In genomic region chrX:105495376-105495775, GRCh38 we compare ENCODE assay signal across 28 cellular contexts.
"Had no signal": no experiment of that assay in that cellular context is flagged by ENCODE, and none has a peak within 500 bp of the region (broad histone marks: within the 10 kb centered on the region; RNA-seq: fewer than 3 reads in every experiment).

No MANE protein-coding gene starts in this region.

- H3K9me3 Mint-ChIP-seq: activated naive CD4-positive, alpha-beta T cell treated with anti-CD3 and anti-CD28 coated beads, Interleukin-2, amount 10 ng/mL, durations not matched to agents 7 days and 5 days; activated naive CD8-positive, alpha-beta T cell treated with anti-CD3 and anti-CD28 coated beads, Interleukin-2, amount 10 ng/mL, durations not matched to agents 7 days and 5 days; activated T-helper 1 cell treated with anti-CD3 and anti-CD28 coated beads, Interleukin-12 subunit alpha, Interleukin-12 subunit beta, Interleukin-2, Interleukin-4 antibody, amounts not matched to agents 30 ng/mL and 10 ng/mL and 1 ng/mL, durations not matched to agents 14 hours and 24 hours and 36 hours; dendritic cell treated with granulocyte-macrophage colony-stimulating factor and Interleukin-4, amounts not matched to agents 40 ng/mL and 50 ng/mL, for 4 days had no signal

- H3K4me3 ChIP-seq: ascending aorta, heart right ventricle, left lung, lower lobe of right lung, mucosa of descending colon, pancreas, psoas muscle, right atrium auricular region, tibial nerve had no signal

- H3K27me3 ChIP-seq: ascending aorta, brain microvascular endothelial cell, left lung, neutrophil, right atrium auricular region had no signal

- H3K4me1 Mint-ChIP-seq: activated naive CD4-positive, alpha-beta T cell treated with anti-CD3 and anti-CD28 coated beads, Interleukin-2, amount 10 ng/mL, durations not matched to agents 7 days and 5 days; activated naive CD8-positive, alpha-beta T cell treated with anti-CD3 and anti-CD28 coated beads, Interleukin-2, amount 10 ng/mL, durations not matched to agents 7 days and 5 days; nephron progenitor cell had no signal

- H3K4me1 ChIP-seq: ascending aorta, heart right ventricle, left lung, lower lobe of right lung, pancreas, psoas muscle, right atrium auricular region, tibial nerve had no signal

- H3K27ac Mint-ChIP-seq: activated naive CD4-positive, alpha-beta T cell treated with anti-CD3 and anti-CD28 coated beads, Interleukin-2, amount 10 ng/mL, durations not matched to agents 7 days and 5 days; activated naive CD8-positive, alpha-beta T cell treated with anti-CD3 and anti-CD28 coated beads, Interleukin-2, amount 10 ng/mL, durations not matched to agents 7 days and 5 days; activated T-helper 1 cell treated with anti-CD3 and anti-CD28 coated beads, Interleukin-12 subunit alpha, Interleukin-12 subunit beta, Interleukin-2, Interleukin-4 antibody, amounts not matched to agents 30 ng/mL and 10 ng/mL and 1 ng/mL, durations not matched to agents 14 hours and 24 hours and 36 hours; dendritic cell treated with granulocyte-macrophage colony-stimulating factor and Interleukin-4, amounts not matched to agents 40 ng/mL and 50 ng/mL, for 4 days; endodermal cell; T-helper 2 cell treated with Interferon-gamma antibody and Interleukin-4, amounts not matched to agents 5 μg/mL and 100 μg/mL, for 36 hours had no signal

- H3K4me3 Mint-ChIP-seq: activated naive CD4-positive, alpha-beta T cell treated with anti-CD3 and anti-CD28 coated beads, Interleukin-2, amount 10 ng/mL, durations not matched to agents 7 days and 5 days; activated naive CD8-positive, alpha-beta T cell treated with anti-CD3 and anti-CD28 coated beads, Interleukin-2, amount 10 ng/mL, durations not matched to agents 7 days and 5 days; activated T-helper 1 cell treated with anti-CD3 and anti-CD28 coated beads, Interleukin-12 subunit alpha, Interleukin-12 subunit beta, Interleukin-2, Interleukin-4 antibody, amounts not matched to agents 30 ng/mL and 10 ng/mL and 1 ng/mL, durations not matched to agents 14 hours and 24 hours and 36 hours; dendritic cell treated with granulocyte-macrophage colony-stimulating factor and Interleukin-4, amounts not matched to agents 40 ng/mL and 50 ng/mL, for 4 days; endodermal cell; nephron progenitor cell; T-helper 2 cell treated with Interferon-gamma antibody and Interleukin-4, amounts not matched to agents 5 μg/mL and 100 μg/mL, for 36 hours had no signal

- DNase-seq: activated CD4-positive, alpha-beta T cell treated with anti-CD3 and anti-CD28 coated beads for 4 hours; activated CD4-positive, alpha-beta T cell treated with anti-CD3 and anti-CD28 coated beads, Interleukin-2, amount 50 U/mL, for 48 hours; activated CD8-positive, alpha-beta memory T cell treated with anti-CD3 and anti-CD28 coated beads for 24 hours; activated effector memory CD4-positive, alpha-beta T cell treated with anti-CD3 and anti-CD28 coated beads, Interleukin-2, amount 50 U/mL, for 16 hours; activated naive CD4-positive, alpha-beta T cell treated with anti-CD3 and anti-CD28 coated beads, Interleukin-2, amount 10 ng/mL, durations not matched to agents 7 days and 5 days; activated naive CD8-positive, alpha-beta T cell treated with anti-CD3 and anti-CD28 coated beads, Interleukin-2, amount 10 ng/mL, durations not matched to agents 7 days and 5 days; brain microvascular endothelial cell; central memory CD4-positive, alpha-beta T cell; endodermal cell; foreskin melanocyte; heart right ventricle; left lung; lower lobe of right lung; mucosa of descending colon; nephron progenitor cell; pancreas; psoas muscle; stimulated activated CD4-positive, alpha-beta T cell treated with anti-CD3 and anti-CD28 coated beads, Interleukin-2, amount 100 ng/mL, for 48 hours; stimulated activated naive CD4-positive, alpha-beta T cell treated with Interleukin-2 at 50 U/mL for 16 hours; T-helper 1 cell had no signal

- H3K9me3 ChIP-seq: ascending aorta, left lung, lower lobe of right lung, mucosa of descending colon, neutrophil, pancreas, psoas muscle, tibial nerve had no signal

- ATAC-seq: esophagus mucosa, heart right ventricle, left lung, lower lobe of right lung, mucosa of descending colon, pancreas, psoas muscle had no signal

- H3K36me3 ChIP-seq: ascending aorta, brain microvascular endothelial cell, heart right ventricle, left lung, lower lobe of right lung, neutrophil, pancreas, right atrium auricular region, tibial nerve had no signal

- H3K36me3 Mint-ChIP-seq: activated naive CD4-positive, alpha-beta T cell treated with anti-CD3 and anti-CD28 coated beads, Interleukin-2, amount 10 ng/mL, durations not matched to agents 7 days and 5 days; activated naive CD8-positive, alpha-beta T cell treated with anti-CD3 and anti-CD28 coated beads, Interleukin-2, amount 10 ng/mL, durations not matched to agents 7 days and 5 days had no signal

- H3K27ac ChIP-seq: ascending aorta, brain microvascular endothelial cell, heart right ventricle, left lung, lower lobe of right lung, neutrophil, pancreas, psoas muscle, right atrium auricular region, tibial nerve had no signal

- H3K27me3 Mint-ChIP-seq: activated naive CD4-positive, alpha-beta T cell treated with anti-CD3 and anti-CD28 coated beads, Interleukin-2, amount 10 ng/mL, durations not matched to agents 7 days and 5 days; activated naive CD8-positive, alpha-beta T cell treated with anti-CD3 and anti-CD28 coated beads, Interleukin-2, amount 10 ng/mL, durations not matched to agents 7 days and 5 days; dendritic cell treated with granulocyte-macrophage colony-stimulating factor and Interleukin-4, amounts not matched to agents 40 ng/mL and 50 ng/mL, for 4 days had no signal
